In genomic region chr4:98210293-98210692, GRCh38 we compare ENCODE assay signal across 2 cellular contexts.
TF ChIP-seq lines count a peak whose summit lies in the region.

No MANE protein-coding gene starts in this region.

TF ChIP-seq in liver, 16 proteins besides CTCF, POLR2A, EP300 and RAD21:
- peak; percentile 10 for TF ChIP-seq ZBTB33 (IDR thresholded peaks at IDR 0.05)
- TF ChIP-seq NR2F2 (IDR thresholded peaks at IDR 0.05), result no peak
- TF ChIP-seq JUND (IDR thresholded peaks at IDR 0.05), result no peak
- no peak for TF ChIP-seq YY1 (IDR thresholded peaks at IDR 0.05)
- TF ChIP-seq MAX (IDR thresholded peaks at IDR 0.05), result no peak
- TF ChIP-seq SP1 (IDR thresholded peaks at IDR 0.05), result peak; percentile 48
- TF ChIP-seq HNF4A (conservative IDR thresholded peaks at IDR 0.05), result peak in 1 of 2 donors; percentile 33
- no peak for TF ChIP-seq FOXA1 (IDR thresholded peaks at IDR 0.05)
- TF ChIP-seq RXRA (IDR thresholded peaks at IDR 0.05), result peak in 1 of 2 donors; percentile 16
- TF ChIP-seq ATF3 (IDR thresholded peaks at IDR 0.05), result no peak
- no peak for TF ChIP-seq TAF1 (conservative IDR thresholded peaks at IDR 0.05)
- TF ChIP-seq GABPA (IDR thresholded peaks at IDR 0.05 in 1 of 2, conservative IDR thresholded peaks at IDR 0.05 in 1 of 2), result no peak
- no peak for TF ChIP-seq REST (IDR thresholded peaks at IDR 0.05)
- no peak for TF ChIP-seq FOXA2 (IDR thresholded peaks at IDR 0.05)
- no peak for TF ChIP-seq HNF4G (IDR thresholded peaks at IDR 0.05)
- TF ChIP-seq EGR1 (IDR thresholded peaks at IDR 0.05; ENCODE audit: low read depth in 2 of 2), result no peak

TF ChIP-seq in HepG2, 621 proteins besides CTCF, POLR2A, EP300 and RAD21 (continued from another document):
- no peak for TF ChIP-seq HNRNPLL (IDR thresholded peaks at IDR 0.05; ENCODE audit: low read depth, low read length, poor library complexity, severe bottlenecking)
